In the genomic region with DNA sequence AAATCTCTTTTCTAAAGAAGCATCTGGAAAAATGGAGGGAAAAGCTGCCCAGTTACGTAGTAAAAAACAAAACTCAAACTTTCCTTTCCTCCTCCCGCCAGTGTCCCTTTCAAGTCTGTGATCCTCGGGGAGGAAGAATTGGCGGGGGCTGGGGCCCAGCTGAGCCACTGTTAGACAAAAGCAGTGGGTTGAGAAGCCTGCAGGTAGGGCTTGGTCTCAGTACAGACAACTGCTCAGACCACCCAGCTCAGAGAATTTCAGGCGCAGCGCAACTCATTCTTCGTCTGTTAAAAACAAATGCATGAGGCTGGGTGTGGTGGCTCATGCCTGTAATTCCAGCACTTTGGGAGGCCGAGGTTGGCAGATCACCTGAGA, we compare ENCODE assay signal across 13 cellular contexts.
"Had no signal": no experiment of that assay in that cellular context is flagged by ENCODE, and none has a peak within 500 bp of the region (broad histone marks: within the 10 kb centered on the region; RNA-seq: fewer than 3 reads in every experiment).

No MANE protein-coding gene starts in this region.

- H3K4me3 ChIP-seq: lower lobe of right lung, tibial nerve, uterus had no signal

- H3K4me1 ChIP-seq: lower lobe of right lung, parathyroid adenoma had no signal

- DNase-seq: activated CD4-positive, alpha-beta T cell treated with anti-CD3 and anti-CD28 coated beads for 1 hour; activated CD4-positive, alpha-beta T cell treated with anti-CD3 and anti-CD28 coated beads, Interleukin-2, amount 50 U/mL, for 4 hours; activated naive CD4-positive, alpha-beta T cell; activated naive CD8-positive, alpha-beta T cell treated with anti-CD3 and anti-CD28 coated beads, Interleukin-2, amount 10 ng/mL, durations not matched to agents 7 days and 5 days; activated T-cell treated with anti-CD3 and anti-CD28 coated beads for 4 hours; anterior cingulate cortex; lower lobe of right lung; T-helper 1 cell; T1000; uterus had no signal

- H3K36me3 ChIP-seq: lower lobe of right lung, tibial nerve, uterus had no signal

- H3K27ac ChIP-seq: lower lobe of right lung, parathyroid adenoma, tibial nerve had no signal

- H3K9ac ChIP-seq: parathyroid adenoma had no signal

- H2AFZ ChIP-seq: parathyroid adenoma had no signal

- H3K27me3 ChIP-seq: tibial nerve, uterus had no signal

- ATAC-seq: esophagus mucosa had no signal

- H3K79me2 ChIP-seq: parathyroid adenoma had no signal

- H3K9me3 ChIP-seq: lower lobe of right lung, tibial nerve, uterus had no signal
